Comparison of ENCODE assay signal across 8 cellular contexts in genomic region chr10:95655571-95656290, GRCh38. TPM values are rescaled to one million over a fixed set of nuclear protein-coding genes. Genes with fewer than 3 reads are reported as not detected.
A peak's percentile ranks its signal among the peaks of the same experiment; 100 is the strongest.
DNase-seq lines count a peak whose midpoint lies in the region; ATAC-seq and TF ChIP-seq lines count a peak whose summit lies in the region.

No MANE protein-coding gene starts in this region.

- peak overlapping the region; percentile 99 for H3K4me3 Mint-ChIP-seq in chondrocyte (ENCODE audit: unreplicated experiment)

- no peaks in the 10 kb centered on the region for H3K27me3 ChIP-seq in lower lobe of right lung (ENCODE audit: low read depth)

- H3K27ac Mint-ChIP-seq in chondrocyte (ENCODE audit: unreplicated experiment) = peak overlapping the region; percentile 77

- H3K4me1 Mint-ChIP-seq in chondrocyte (ENCODE audit: low read depth) = peaks cover 27% of the 10 kb centered on the region

- H3K4me3 ChIP-seq in lower lobe of right lung = peak overlapping the region; percentile 99

- intact Hi-C loops in lower lobe of right lung (cut with DNase I) = no loop called here

- peaks cover 6% of the 10 kb centered on the region for H3K9me3 Mint-ChIP-seq in chondrocyte (ENCODE audit: low read depth)

- peak; percentile 8 for ATAC-seq in HG02852 (IDR thresholded peaks at IDR 0.05; ENCODE audit: unreplicated experiment)
- ATAC-seq in lower lobe of right lung = peak; percentile 17 to 29

- H3K36me3 Mint-ChIP-seq in chondrocyte (ENCODE audit: low read depth) = peaks cover 23% of the 10 kb centered on the region

- no peaks in the 10 kb centered on the region for H3K9me3 ChIP-seq in lower lobe of right lung

- peak; percentile 1 for DNase-seq in activated gamma-delta T cell treated with anti-CD3 and anti-CD28 coated beads, Interleukin-2, amount 50 U/mL, for 16 hours (ENCODE audit: low read depth)
- DNase-seq in activated gamma-delta T cell treated with Interleukin-2 at 50 U/mL for 16 hours = no peak
- DNase-seq in RWPE1 (ENCODE audit: low spot score) = peak; percentile 18
- peak; percentile 85 for DNase-seq in chondrocyte (ENCODE audit: low spot score)
- DNase-seq in lower lobe of right lung = no peak
- peak; percentile 9 for DNase-seq in stimulated activated naive CD4-positive, alpha-beta T cell treated with Interleukin-2 at 50 U/mL for 16 hours (lab: John Stamatoyannopoulos, UW)
- DNase-seq in COLO829 (ENCODE audit: low spot score) = no peak

- peaks cover 20% of the 10 kb centered on the region for H3K4me1 ChIP-seq in lower lobe of right lung

- peaks cover 16% of the 10 kb centered on the region for H3K36me3 ChIP-seq in lower lobe of right lung

- POLR2A ChIA-PET in RWPE1 (lab: Yijun Ruan, JAX; ENCODE audit: low non-redundant PET) = no interaction called here

- H3K27ac ChIP-seq in RWPE1 (peak overlapping the region; percentile 47), lower lobe of right lung (peak overlapping the region; percentile 61)

- TF ChIP-seq CTCF in RWPE1 (conservative IDR thresholded peaks at IDR 0.05; ENCODE audit: low read depth) (no peak), chondrocyte (IDR thresholded peaks at IDR 0.05) (no peak), lower lobe of right lung (IDR thresholded peaks at IDR 0.05) (no peak)

- no peaks in the 10 kb centered on the region for H3K27me3 Mint-ChIP-seq in chondrocyte (ENCODE audit: low read depth)

- CTCF ChIA-PET in RWPE1 (lab: Yijun Ruan, JAX) = interaction anchor here (0.5 to 0.6 kb wide), 2 partner anchors 39 to 985 kb away, joined by 3 to 4 read pairs; no protein-coding TSS in a partner anchor

RNA-seq across cellular contexts. Expression of gene ALDH18A1, which starts 0.8 kb away (rescaled TPM):
- total RNA-seq in chondrocyte = 132 to 200 TPM (median 134 TPM) in 3 replicates
- 25.3 TPM for total RNA-seq in lower lobe of right lung

RNA-seq across cellular contexts. Expression of gene TCTN3, which starts 38.0 kb away (rescaled TPM):
- total RNA-seq in chondrocyte (32.7 to 54.6 TPM (median 35.8 TPM) in 3 replicates), lower lobe of right lung (26.4 TPM)

Comparison
In these comparisons a context has a peak if more than half of its experiments do, and no peak if none do; other contexts are left out.
1. DNase-seq: peak in activated gamma-delta T cell treated with anti-CD3 and anti-CD28 coated beads, Interleukin-2, amount 50 U/mL, for 16 hours (single experiment), RWPE1 (single experiment), chondrocyte (single experiment) and stimulated activated naive CD4-positive, alpha-beta T cell treated with Interleukin-2 at 50 U/mL for 16 hours (single experiment); none in activated gamma-delta T cell treated with Interleukin-2 at 50 U/mL for 16 hours (single experiment), lower lobe of right lung (single experiment) and COLO829 (single experiment).